8 cellular contexts compared by ENCODE assay signal in the genomic region with DNA sequence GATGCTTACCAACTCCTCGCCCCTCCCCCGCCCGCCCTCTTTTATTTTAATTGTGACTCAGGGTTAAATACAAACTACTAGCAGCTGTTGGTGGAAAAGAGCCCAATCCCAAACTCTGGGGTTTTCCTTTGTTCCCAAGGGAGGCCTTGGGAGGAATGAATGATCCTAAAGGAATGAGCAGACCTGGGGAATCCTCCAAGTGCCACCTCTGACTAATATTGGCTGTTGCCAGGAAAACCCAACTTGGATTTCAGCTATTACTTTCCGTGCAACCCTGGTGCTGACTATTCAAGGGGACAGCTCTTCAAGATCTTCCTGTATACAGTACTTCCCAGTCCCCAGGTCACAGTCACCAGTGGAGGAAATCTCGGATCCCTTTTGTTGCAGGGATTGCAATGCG. TPM values are rescaled to one million over a fixed set of nuclear protein-coding genes. Genes with fewer than 3 reads are reported as not detected.
DNase-seq lines count a peak whose midpoint lies in the region; ATAC-seq and TF ChIP-seq lines count a peak whose summit lies in the region.

No MANE protein-coding gene starts in this region.

- peaks cover 24% of the 10 kb centered on the region for H3K36me3 Mint-ChIP-seq in activated T-helper 2 cell treated with anti-CD3 and anti-CD28 coated beads, Interferon-gamma antibody, Interleukin-2, Interleukin-4, amounts not matched to agents 10 μg/mL and 5 μg/mL and 100 μg/mL, durations not matched to agents 14 hours and 24 hours and 36 hours (ENCODE audit: low read depth)

- peak overlapping the region; percentile 87 for H3K27ac ChIP-seq in 22Rv1

- no peak for ATAC-seq in GM21737 (IDR thresholded peaks at IDR 0.05; ENCODE audit: unreplicated experiment)
- ATAC-seq in HG02588 (IDR thresholded peaks at IDR 0.05; ENCODE audit: unreplicated experiment) = no peak

- TF ChIP-seq CTCF in 22Rv1 (IDR thresholded peaks at IDR 0.05) = no peak
- TF ChIP-seq CTCF in kidney epithelial cell (IDR thresholded peaks at IDR 0.05; ENCODE audit: insufficient read depth, low read length, poor library complexity, severe bottlenecking) = no peak

- H3K36me3 ChIP-seq in kidney epithelial cell (ENCODE audit: control insufficient read depth, insufficient read depth, low read length) = no peaks in the 10 kb centered on the region

- H3K4me3 ChIP-seq in kidney epithelial cell (ENCODE audit: low read depth, low read length) = no peak overlapping the region

- peak overlapping the region; percentile 71 for H3K4me3 Mint-ChIP-seq in activated T-helper 2 cell treated with anti-CD3 and anti-CD28 coated beads, Interferon-gamma antibody, Interleukin-2, Interleukin-4, amounts not matched to agents 10 μg/mL and 5 μg/mL and 100 μg/mL, durations not matched to agents 14 hours and 24 hours and 36 hours (ENCODE audit: low read depth)

- peaks cover 7% of the 10 kb centered on the region for H3K27me3 Mint-ChIP-seq in activated T-helper 2 cell treated with anti-CD3 and anti-CD28 coated beads, Interferon-gamma antibody, Interleukin-2, Interleukin-4, amounts not matched to agents 10 μg/mL and 5 μg/mL and 100 μg/mL, durations not matched to agents 14 hours and 24 hours and 36 hours (ENCODE audit: low read depth)

- H3K27me3 ChIP-seq in kidney epithelial cell (ENCODE audit: control insufficient read depth, insufficient read depth, low read length) = no peaks in the 10 kb centered on the region

- peaks cover 37% of the 10 kb centered on the region for H3K4me1 Mint-ChIP-seq in activated T-helper 2 cell treated with anti-CD3 and anti-CD28 coated beads, Interferon-gamma antibody, Interleukin-2, Interleukin-4, amounts not matched to agents 10 μg/mL and 5 μg/mL and 100 μg/mL, durations not matched to agents 14 hours and 24 hours and 36 hours (ENCODE audit: low read depth)

- DNase-seq in H4 (ENCODE audit: low spot score) (peak; percentile 87), kidney epithelial cell (ENCODE audit: low read depth) (peak; percentile 82), GM19238 (ENCODE audit: insufficient read length, low spot score) (no peak), SKM-1 treated with dmso at 0.1 percent for 144 hours (lab: John Stamatoyannopoulos, UW; ENCODE audit: unreplicated experiment) (no peak)
- no peak for DNase-seq in activated T-helper 2 cell treated with anti-CD3 and anti-CD28 coated beads, Interferon-gamma antibody, Interleukin-2, Interleukin-4, amounts not matched to agents 10 μg/mL and 5 μg/mL and 100 μg/mL, durations not matched to agents 14 hours and 24 hours and 36 hours (ENCODE audit: low spot score)

- H3K27ac Mint-ChIP-seq in activated T-helper 2 cell treated with anti-CD3 and anti-CD28 coated beads, Interferon-gamma antibody, Interleukin-2, Interleukin-4, amounts not matched to agents 10 μg/mL and 5 μg/mL and 100 μg/mL, durations not matched to agents 14 hours and 24 hours and 36 hours = peak overlapping the region; percentile 53

- intact Hi-C loops in activated T-helper 2 cell treated with anti-CD3 and anti-CD28 coated beads, Interferon-gamma antibody, Interleukin-2, Interleukin-4, amounts not matched to agents 10 μg/mL and 5 μg/mL and 100 μg/mL, durations not matched to agents 14 hours and 24 hours and 36 hours (cut with micrococcal nuclease) = loop anchor here (1.0 to 5.0 kb wide), 3 partner anchors 27 to 158 kb away; a partner anchor contains a TSS

- H3K9me3 Mint-ChIP-seq in activated T-helper 2 cell treated with anti-CD3 and anti-CD28 coated beads, Interferon-gamma antibody, Interleukin-2, Interleukin-4, amounts not matched to agents 10 μg/mL and 5 μg/mL and 100 μg/mL, durations not matched to agents 14 hours and 24 hours and 36 hours = no peaks in the 10 kb centered on the region

RNA-seq across cellular contexts. Expression of a gene that starts 1.3 kb away (rescaled TPM):
- 58.6 and 87.8 TPM in 2 replicates for total RNA-seq in H4 (2014; rRNA removed; shearing (Covaris generic))
- 145 and 160 TPM in 2 replicates for total RNA-seq in activated T-helper 2 cell treated with anti-CD3 and anti-CD28 coated beads, Interferon-gamma antibody, Interleukin-2, Interleukin-4, amounts not matched to agents 10 μg/mL and 5 μg/mL and 100 μg/mL, durations not matched to agents 14 hours and 24 hours and 36 hours
- 207 and 230 TPM in 2 replicates for total RNA-seq in kidney epithelial cell

RNA-seq across cellular contexts. Expression of a gene that starts 41.8 kb away (rescaled TPM):
- total RNA-seq in H4 (2014; rRNA removed; shearing (Covaris generic)) = 377 and 488 TPM in 2 replicates
- total RNA-seq in activated T-helper 2 cell treated with anti-CD3 and anti-CD28 coated beads, Interferon-gamma antibody, Interleukin-2, Interleukin-4, amounts not matched to agents 10 μg/mL and 5 μg/mL and 100 μg/mL, durations not matched to agents 14 hours and 24 hours and 36 hours = 277 and 295 TPM in 2 replicates
- total RNA-seq in kidney epithelial cell = 826 and 967 TPM in 2 replicates

Comparison
In these comparisons a context has a peak if more than half of its experiments do, and no peak if none do; other contexts are left out.
1. DNase-seq: peak in H4 (single experiment) and kidney epithelial cell (single experiment); none in activated T-helper 2 cell treated with anti-CD3 and anti-CD28 coated beads, Interferon-gamma antibody, Interleukin-2, Interleukin-4, amounts not matched to agents 10 μg/mL and 5 μg/mL and 100 μg/mL, durations not matched to agents 14 hours and 24 hours and 36 hours (single experiment), GM19238 (single experiment) and SKM-1 treated with dmso at 0.1 percent for 144 hours (single experiment).